ENCODE assay signal across 12 cellular contexts in genomic region chr20:15986690-15987089, GRCh38.
DNase-seq lines count a peak whose midpoint lies in the region; ATAC-seq lines count a peak whose summit lies in the region.
"Had no signal": no experiment of that assay in that cellular context is flagged by ENCODE, and none has a peak within 500 bp of the region (broad histone marks: within the 10 kb centered on the region; RNA-seq: fewer than 3 reads in every experiment).

No MANE protein-coding gene starts in this region.

- H3K27me3 Mint-ChIP-seq in activated naive CD8-positive, alpha-beta T cell treated with anti-CD3 and anti-CD28 coated beads for 36 hours: peaks cover 3% of the 10 kb centered on the region
- no peaks in the 10 kb centered on the region for H3K27me3 Mint-ChIP-seq in activated naive CD8-positive, alpha-beta T cell treated with anti-CD3 and anti-CD28 coated beads, Interleukin-2, amount 50 U/mL, for 24 hours
- no peaks in the 10 kb centered on the region for H3K27me3 Mint-ChIP-seq in stimulated activated memory B cell treated with anti-CD40 and anti-IgM and Interleukin-4, amounts not matched to agents 10 μg/mL and 1 μg/mL and 100 μg/mL, for 72 hours
- no peaks in the 10 kb centered on the region for H3K27me3 Mint-ChIP-seq in activated T-helper 17 cell treated with anti-CD3 and anti-CD28 coated beads, Interleukin-2, amount 50 U/mL, for 72 hours
- H3K27me3 Mint-ChIP-seq: central memory CD8-positive, alpha-beta T cell had no signal

- no peaks in the 10 kb centered on the region for H3K9me3 Mint-ChIP-seq in activated naive CD8-positive, alpha-beta T cell treated with anti-CD3 and anti-CD28 coated beads for 36 hours
- no peaks in the 10 kb centered on the region for H3K9me3 Mint-ChIP-seq in activated naive CD8-positive, alpha-beta T cell treated with anti-CD3 and anti-CD28 coated beads, Interleukin-2, amount 50 U/mL, for 24 hours
- no peaks in the 10 kb centered on the region for H3K9me3 Mint-ChIP-seq in stimulated activated memory B cell treated with anti-CD40 and anti-IgM and Interleukin-4, amounts not matched to agents 10 μg/mL and 1 μg/mL and 100 μg/mL, for 72 hours
- no peaks in the 10 kb centered on the region for H3K9me3 Mint-ChIP-seq in activated T-helper 17 cell treated with anti-CD3 and anti-CD28 coated beads, Interleukin-2, amount 50 U/mL, for 72 hours
- H3K9me3 Mint-ChIP-seq: central memory CD8-positive, alpha-beta T cell had no signal

- ATAC-seq in activated naive CD8-positive, alpha-beta T cell treated with anti-CD3 and anti-CD28 coated beads, Interleukin-2, amount 50 U/mL, for 24 hours: no peak
- ATAC-seq in HG02571 (IDR thresholded peaks at IDR 0.05; ENCODE audit: unreplicated experiment) (peak; percentile 90), HG03342 (IDR thresholded peaks at IDR 0.05; ENCODE audit: unreplicated experiment) (peak; percentile 95)
- peak; percentile 81 for ATAC-seq in stimulated activated memory B cell treated with anti-CD40 and anti-IgM and Interleukin-4, amounts not matched to agents 10 μg/mL and 1 μg/mL and 100 μg/mL, for 72 hours
- ATAC-seq in activated T-helper 17 cell treated with anti-CD3 and anti-CD28 coated beads, Interleukin-2, amount 50 U/mL, for 72 hours (replicated peaks): no peak

- H3K27ac Mint-ChIP-seq in activated naive CD8-positive, alpha-beta T cell treated with anti-CD3 and anti-CD28 coated beads for 36 hours: peak overlapping the region; percentile 44
- H3K27ac Mint-ChIP-seq in activated naive CD8-positive, alpha-beta T cell treated with anti-CD3 and anti-CD28 coated beads, Interleukin-2, amount 50 U/mL, for 24 hours: no peak overlapping the region
- peak overlapping the region; percentile 98 for H3K27ac Mint-ChIP-seq in stimulated activated memory B cell treated with anti-CD40 and anti-IgM and Interleukin-4, amounts not matched to agents 10 μg/mL and 1 μg/mL and 100 μg/mL, for 72 hours
- no peak overlapping the region for H3K27ac Mint-ChIP-seq in activated T-helper 17 cell treated with anti-CD3 and anti-CD28 coated beads, Interleukin-2, amount 50 U/mL, for 72 hours

- H3K36me3 Mint-ChIP-seq in activated naive CD8-positive, alpha-beta T cell treated with anti-CD3 and anti-CD28 coated beads for 36 hours: peaks cover 2% of the 10 kb centered on the region
- H3K36me3 Mint-ChIP-seq in activated naive CD8-positive, alpha-beta T cell treated with anti-CD3 and anti-CD28 coated beads, Interleukin-2, amount 50 U/mL, for 24 hours (ENCODE audit: low read depth): peaks cover 1% of the 10 kb centered on the region
- peaks cover 17% of the 10 kb centered on the region for H3K36me3 Mint-ChIP-seq in stimulated activated memory B cell treated with anti-CD40 and anti-IgM and Interleukin-4, amounts not matched to agents 10 μg/mL and 1 μg/mL and 100 μg/mL, for 72 hours
- no peaks in the 10 kb centered on the region for H3K36me3 Mint-ChIP-seq in activated T-helper 17 cell treated with anti-CD3 and anti-CD28 coated beads, Interleukin-2, amount 50 U/mL, for 72 hours (ENCODE audit: low read depth)

- DNase-seq in activated naive CD8-positive, alpha-beta T cell treated with anti-CD3 and anti-CD28 coated beads for 36 hours: no peak
- no peak for DNase-seq in activated naive CD8-positive, alpha-beta T cell treated with anti-CD3 and anti-CD28 coated beads, Interleukin-2, amount 50 U/mL, for 24 hours
- no peak for DNase-seq in HuH-7.5 (ENCODE audit: low spot score)
- no peak for DNase-seq in activated CD8-positive, alpha-beta memory T cell treated with anti-CD3 and anti-CD28 coated beads, Interleukin-2, amount 50 U/mL, for 48 hours
- DNase-seq: activated T-cell treated with anti-CD3 and anti-CD28 coated beads, Interleukin-2, amount 50 U/mL, for 48 hours; NCI-H1092; stimulated activated CD4-positive, alpha-beta T cell treated with anti-CD3 and anti-CD28 coated beads, Interleukin-4, amount 100 ng/mL, for 4 hours had no signal

- H3K4me1 Mint-ChIP-seq in activated naive CD8-positive, alpha-beta T cell treated with anti-CD3 and anti-CD28 coated beads for 36 hours: no peaks in the 10 kb centered on the region
- peaks cover 3% of the 10 kb centered on the region for H3K4me1 Mint-ChIP-seq in activated naive CD8-positive, alpha-beta T cell treated with anti-CD3 and anti-CD28 coated beads, Interleukin-2, amount 50 U/mL, for 24 hours
- H3K4me1 Mint-ChIP-seq in stimulated activated memory B cell treated with anti-CD40 and anti-IgM and Interleukin-4, amounts not matched to agents 10 μg/mL and 1 μg/mL and 100 μg/mL, for 72 hours: peaks cover 25% of the 10 kb centered on the region
- H3K4me1 Mint-ChIP-seq in activated T-helper 17 cell treated with anti-CD3 and anti-CD28 coated beads, Interleukin-2, amount 50 U/mL, for 72 hours: no peaks in the 10 kb centered on the region
- H3K4me1 Mint-ChIP-seq: central memory CD8-positive, alpha-beta T cell had no signal

- H3K4me3 Mint-ChIP-seq in activated naive CD8-positive, alpha-beta T cell treated with anti-CD3 and anti-CD28 coated beads for 36 hours: no peak overlapping the region
- H3K4me3 Mint-ChIP-seq in activated naive CD8-positive, alpha-beta T cell treated with anti-CD3 and anti-CD28 coated beads, Interleukin-2, amount 50 U/mL, for 24 hours: no peak overlapping the region
- peak overlapping the region; percentile 69 for H3K4me3 Mint-ChIP-seq in stimulated activated memory B cell treated with anti-CD40 and anti-IgM and Interleukin-4, amounts not matched to agents 10 μg/mL and 1 μg/mL and 100 μg/mL, for 72 hours
- no peak overlapping the region for H3K4me3 Mint-ChIP-seq in activated T-helper 17 cell treated with anti-CD3 and anti-CD28 coated beads, Interleukin-2, amount 50 U/mL, for 72 hours
- H3K4me3 Mint-ChIP-seq: central memory CD8-positive, alpha-beta T cell had no signal

Comparison
In these comparisons a context has a peak if more than half of its experiments do, and no peak if none do; other contexts are left out.
1. H3K27ac Mint-ChIP-seq: peak in activated naive CD8-positive, alpha-beta T cell treated with anti-CD3 and anti-CD28 coated beads for 36 hours (single experiment) and stimulated activated memory B cell treated with anti-CD40 and anti-IgM and Interleukin-4, amounts not matched to agents 10 μg/mL and 1 μg/mL and 100 μg/mL, for 72 hours (single experiment); none in activated naive CD8-positive, alpha-beta T cell treated with anti-CD3 and anti-CD28 coated beads, Interleukin-2, amount 50 U/mL, for 24 hours (single experiment) and activated T-helper 17 cell treated with anti-CD3 and anti-CD28 coated beads, Interleukin-2, amount 50 U/mL, for 72 hours (single experiment).
2. ATAC-seq: peak in HG02571 (single experiment), HG03342 (single experiment) and stimulated activated memory B cell treated with anti-CD40 and anti-IgM and Interleukin-4, amounts not matched to agents 10 μg/mL and 1 μg/mL and 100 μg/mL, for 72 hours (single experiment); none in activated naive CD8-positive, alpha-beta T cell treated with anti-CD3 and anti-CD28 coated beads, Interleukin-2, amount 50 U/mL, for 24 hours (single experiment) and activated T-helper 17 cell treated with anti-CD3 and anti-CD28 coated beads, Interleukin-2, amount 50 U/mL, for 72 hours (single experiment).